In genomic region chr3:149010966-149011365, GRCh38 we compare ENCODE assay signal across 20 cellular contexts. TPM values are rescaled to one million over a fixed set of nuclear protein-coding genes. Genes with fewer than 3 reads are reported as not detected.
DNase-seq lines count a peak whose midpoint lies in the region; ATAC-seq, FAIRE-seq and TF ChIP-seq lines count a peak whose summit lies in the region.
"Had no signal": no experiment of that assay in that cellular context is flagged by ENCODE, and none has a peak within 500 bp of the region (broad histone marks: within the 10 kb centered on the region; RNA-seq: fewer than 3 reads in every experiment).

No MANE protein-coding gene starts in this region.

- H3K9me3 Mint-ChIP-seq in CD4-positive, alpha-beta memory T cell = no peaks in the 10 kb centered on the region
- H3K9me3 Mint-ChIP-seq in HFFc6 = no peaks in the 10 kb centered on the region
- no peaks in the 10 kb centered on the region for H3K9me3 Mint-ChIP-seq in astrocyte (ENCODE audit: unreplicated experiment)
- H3K9me3 Mint-ChIP-seq: activated naive CD4-positive, alpha-beta T cell treated with anti-CD3 and anti-CD28 coated beads, Interleukin-2, amount 50 U/mL, for 24 hours; naive B cell had no signal

- no peaks in the 10 kb centered on the region for H4K20me1 ChIP-seq in astrocyte (ENCODE audit: insufficient read depth, low read length)

- DNase-seq in CD4-positive, alpha-beta memory T cell = no peak
- no peak for DNase-seq in HFFc6
- DNase-seq in astrocyte (ENCODE audit: low read depth) = no peak
- no peak for DNase-seq in mesenteric fat pad (ENCODE audit: low spot score)
- DNase-seq: activated T-cell treated with anti-CD3 and anti-CD28 coated beads, Interleukin-2, amount 50 U/mL, for 48 hours; body of pancreas; hypothalamus; naive B cell; NCI-H1048; NCI-H2029 treated with DMSO at 0.1 percent for 48 hours; NCI-H446 treated with DMSO at 0.1 percent for 48 hours; small intestine; stimulated activated CD4-positive, alpha-beta T cell treated with anti-CD3 and anti-CD28 coated beads, Interleukin-4, amount 100 ng/mL, for 4 hours had no signal

- peak overlapping the region in 1 of 8 donors; percentile 4 for H3K4me3 Mint-ChIP-seq in CD4-positive, alpha-beta memory T cell
- H3K4me3 Mint-ChIP-seq in HFFc6 (no peak overlapping the region), astrocyte (ENCODE audit: unreplicated experiment) (no peak overlapping the region)
- H3K4me3 Mint-ChIP-seq: activated naive CD4-positive, alpha-beta T cell treated with anti-CD3 and anti-CD28 coated beads, Interleukin-2, amount 50 U/mL, for 24 hours; naive B cell had no signal

- H2AFZ ChIP-seq in astrocyte (ENCODE audit: low read depth, low read length) = no peak overlapping the region

- H3K4me1 Mint-ChIP-seq in CD4-positive, alpha-beta memory T cell = peaks cover 15 to 54% (median 35%) of the 10 kb centered on the region in 4 donors
- H3K4me1 Mint-ChIP-seq in HFFc6 (ENCODE audit: low read depth) = peaks cover 43% of the 10 kb centered on the region
- peaks cover 16% of the 10 kb centered on the region for H3K4me1 Mint-ChIP-seq in astrocyte (ENCODE audit: low read depth, unreplicated experiment)

- intact Hi-C loops in CD4-positive, alpha-beta memory T cell (cut with micrococcal nuclease) = no loop called here

- ATAC-seq in HG03045 (IDR thresholded peaks at IDR 0.05; ENCODE audit: unreplicated experiment) = no peak
- ATAC-seq in GM18858 (IDR thresholded peaks at IDR 0.05; ENCODE audit: unreplicated experiment) = no peak
- ATAC-seq: body of pancreas had no signal

- H3K27me3 ChIP-seq in CD4-positive, alpha-beta memory T cell (ENCODE audit: insufficient read depth, low read length) = no peaks in the 10 kb centered on the region
- H3K27me3 ChIP-seq in astrocyte (ENCODE audit: insufficient read depth, low read length) (no peaks in the 10 kb centered on the region), neutrophil (no peaks in the 10 kb centered on the region)
- H3K27me3 ChIP-seq: body of pancreas had no signal

- H3K4me2 ChIP-seq in astrocyte (ENCODE audit: low read length) = no peak overlapping the region

- no peak overlapping the region for H3K9ac ChIP-seq in astrocyte (ENCODE audit: low read length)

- H3K36me3 Mint-ChIP-seq in CD4-positive, alpha-beta memory T cell = peaks cover 61 to 63% of the 10 kb centered on the region in 2 donors
- H3K36me3 Mint-ChIP-seq in HFFc6 (ENCODE audit: low read depth) (peaks cover 58% of the 10 kb centered on the region), astrocyte (ENCODE audit: low read depth, unreplicated experiment) (peaks cover 22% of the 10 kb centered on the region)

- no peaks in the 10 kb centered on the region for H3K27me3 Mint-ChIP-seq in CD4-positive, alpha-beta memory T cell
- H3K27me3 Mint-ChIP-seq in HFFc6 (ENCODE audit: insufficient read depth) (peaks cover 7% of the 10 kb centered on the region), astrocyte (ENCODE audit: low read depth, unreplicated experiment) (no peaks in the 10 kb centered on the region)
- H3K27me3 Mint-ChIP-seq: activated naive CD4-positive, alpha-beta T cell treated with anti-CD3 and anti-CD28 coated beads, Interleukin-2, amount 50 U/mL, for 24 hours; naive B cell had no signal

- H3K4me1 ChIP-seq in CD4-positive, alpha-beta memory T cell (ENCODE audit: insufficient read depth, low read length) = peaks cover 22% of the 10 kb centered on the region
- H3K4me1 ChIP-seq in astrocyte (ENCODE audit: insufficient read depth, low read length) (peaks cover 25% of the 10 kb centered on the region), neutrophil (ENCODE audit: control insufficient read depth in 1 of 2, insufficient read depth in 1 of 2, low read depth in 1 of 2, low read length in 1 of 2) (peaks cover 0 to 7% of the 10 kb centered on the region in 2 experiments)
- H3K4me1 ChIP-seq: body of pancreas had no signal

- peaks cover 10% of the 10 kb centered on the region for H3K36me3 ChIP-seq in CD4-positive, alpha-beta memory T cell (ENCODE audit: insufficient read depth, low read length)
- H3K36me3 ChIP-seq in astrocyte (ENCODE audit: insufficient read depth, low read length) (peaks cover 10% of the 10 kb centered on the region), neutrophil (peaks cover 94% of the 10 kb centered on the region)

- no peak for FAIRE-seq in astrocyte (lab: Jason Lieb, UNC)
- FAIRE-seq: colon, endothelial cell of umbilical vein, kidney, small intestine had no signal

- TF ChIP-seq CTCF in HFFc6 (IDR thresholded peaks at IDR 0.05) (no peak), astrocyte (IDR thresholded peaks at IDR 0.05; ENCODE audit: insufficient read depth, low read depth, low read length) (no peak), neutrophil (IDR thresholded peaks at IDR 0.05) (no peak)

- CTCF ChIA-PET in CD4-positive, alpha-beta memory T cell (lab: Charles Lee; ENCODE audit: partially characterized antibody) = no interaction called here

- no peaks in the 10 kb centered on the region for H3K79me2 ChIP-seq in astrocyte (ENCODE audit: insufficient read depth, low read length)

- H3K9me3 ChIP-seq in CD4-positive, alpha-beta memory T cell (ENCODE audit: control insufficient read depth in 1 of 2, low read length in 2 of 2) = no peaks in the 10 kb centered on the region
- H3K9me3 ChIP-seq in astrocyte (ENCODE audit: insufficient read depth, low read depth, low read length) = no peaks in the 10 kb centered on the region
- H3K9me3 ChIP-seq in neutrophil = peaks cover 3% of the 10 kb centered on the region
- H3K9me3 ChIP-seq: body of pancreas had no signal

- POLR2A ChIA-PET in CD4-positive, alpha-beta memory T cell (lab: Charles Lee; ENCODE audit: partially characterized antibody) = no interaction called here

- H3K27ac Mint-ChIP-seq in CD4-positive, alpha-beta memory T cell = peak overlapping the region in 5 of 7 donors; percentile 1 to 70 (median 58)
- H3K27ac Mint-ChIP-seq in HFFc6 = 0 out of 2 replicates have a peak overlapping the region, but pooled peaks have one; percentile 29
- H3K27ac Mint-ChIP-seq in astrocyte (ENCODE audit: unreplicated experiment) = peak overlapping the region; percentile 41
- H3K27ac Mint-ChIP-seq: activated naive CD4-positive, alpha-beta T cell treated with anti-CD3 and anti-CD28 coated beads, Interleukin-2, amount 50 U/mL, for 24 hours had no signal

- no peak overlapping the region for H3K27ac ChIP-seq in CD4-positive, alpha-beta memory T cell (ENCODE audit: low read depth, low read length)
- H3K27ac ChIP-seq in astrocyte (ENCODE audit: low read depth, low read length) (no peak overlapping the region), neutrophil (peak overlapping the region; percentile 21)
- H3K27ac ChIP-seq: body of pancreas had no signal

- H3K4me3 ChIP-seq in CD4-positive, alpha-beta memory T cell (ENCODE audit: low read length in 2 of 2) = no peak overlapping the region
- H3K4me3 ChIP-seq in astrocyte (ENCODE audit: insufficient read depth, low read depth, low read length) (no peak overlapping the region), neutrophil (ENCODE audit: low read depth in 1 of 2, low read length in 1 of 2) (no peak overlapping the region)
- H3K4me3 ChIP-seq: body of pancreas had no signal

RNA-seq across cellular contexts. Expression of gene GYG1, which starts 19.6 kb away (rescaled TPM):
- 10 to 100 TPM; 20.9 to 24.1 TPM for total RNA-seq in CD4-positive, alpha-beta memory T cell
- 10 to 100 TPM; 34.4 to 54.9 TPM for polyA plus RNA-seq in CD4-positive, alpha-beta memory T cell
- total RNA-seq in HFFc6 (2021; fragmentation: NEBNext Ultra II Directional; extraction: Animal tissue kit (Norgen Biotek cat#: 25700)) = 10 to 100 TPM; 68.9 to 88.6 (median 78.5) TPM
- total RNA-seq in astrocyte = 38.1 and 41.9 TPM in 2 replicates
- 52.9 TPM for total RNA-seq in mesenteric fat pad
